11 cellular contexts compared by ENCODE assay signal in the genomic region with DNA sequence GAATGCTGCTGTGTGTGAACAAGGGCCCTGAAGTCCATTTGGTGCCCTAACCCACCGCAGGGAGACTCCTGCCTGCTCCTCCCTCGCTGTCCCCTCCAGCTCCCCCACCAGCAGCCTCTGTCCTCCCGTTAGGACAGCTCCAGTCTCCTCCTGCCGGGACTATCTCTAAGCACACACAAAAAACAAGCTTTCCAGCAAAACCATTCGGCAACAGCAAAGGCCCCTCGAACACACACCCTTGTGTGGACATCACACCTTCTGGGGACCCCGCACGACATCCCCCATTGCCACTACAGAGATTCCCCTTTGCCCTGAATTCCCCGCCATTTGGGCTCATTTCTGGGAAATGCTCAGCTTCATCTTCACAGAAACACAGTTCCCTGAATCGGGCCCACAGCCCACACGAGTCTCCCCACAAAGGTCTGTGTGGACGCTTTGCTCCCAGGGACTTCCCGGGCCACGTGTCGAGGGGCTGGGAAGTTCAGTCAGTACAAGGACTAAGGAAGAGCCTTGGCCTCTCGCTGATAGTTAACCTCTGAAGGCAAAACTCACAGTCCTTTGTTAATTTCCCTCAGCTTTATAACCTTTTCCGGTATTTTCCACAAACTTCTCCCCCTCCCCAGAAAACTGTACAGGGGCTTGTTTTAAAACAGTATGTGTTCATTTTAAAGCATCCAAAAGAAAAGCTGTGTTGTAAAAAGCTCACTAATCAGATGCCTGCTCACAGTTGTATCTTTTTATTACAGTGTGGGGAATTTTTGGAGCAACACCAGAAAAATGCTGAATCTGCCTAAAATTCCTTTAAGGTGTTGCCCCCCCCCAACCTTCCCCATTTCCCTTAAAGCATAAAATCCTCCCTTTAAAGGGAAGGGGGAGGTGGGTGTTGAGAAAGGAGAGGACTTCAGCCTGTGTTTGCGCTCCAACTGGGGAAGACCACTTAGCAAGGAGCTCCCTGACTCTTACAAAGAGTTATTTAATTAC. TPM values are rescaled to one million over a fixed set of nuclear protein-coding genes. Genes with fewer than 3 reads are reported as not detected.
DNase-seq lines count a peak whose midpoint lies in the region; ATAC-seq, FAIRE-seq and TF ChIP-seq lines count a peak whose summit lies in the region.
"Had no signal": no experiment of that assay in that cellular context is flagged by ENCODE, and none has a peak within 500 bp of the region (broad histone marks: within the 10 kb centered on the region; RNA-seq: fewer than 3 reads in every experiment).

No MANE protein-coding gene starts in this region.

- H3K9me3 Mint-ChIP-seq in type B pancreatic cell, result no peaks in the 10 kb centered on the region

- H3K4me2 ChIP-seq in GM12878 (ENCODE audit: control insufficient read depth, insufficient read depth), result peak overlapping the region; percentile 89

- H3K36me3 Mint-ChIP-seq in type B pancreatic cell, result peaks cover 19% of the 10 kb centered on the region

- peaks cover 80% of the 10 kb centered on the region for H3K79me2 ChIP-seq in GM12878 (ENCODE audit: control insufficient read depth, insufficient read depth, low read length)

- H3K27ac Mint-ChIP-seq in type B pancreatic cell, result peak overlapping the region; percentile 29

- TF ChIP-seq CTCF in cardiac muscle cell (IDR thresholded peaks at IDR 0.05; ENCODE audit: low read depth, low read length) (peak; percentile 5), GM12878 (IDR thresholded peaks at IDR 0.05 in 2 of 3, conservative IDR thresholded peaks at IDR 0.05 in 1 of 3; ENCODE audit: control insufficient read depth in 2 of 3, extremely low read depth in 1 of 3, insufficient read depth in 1 of 3, low read depth in 3 of 3, low read length in 3 of 3) (no peak), type B pancreatic cell (conservative IDR thresholded peaks at IDR 0.05) (no peak)

- no TSS peak for BruUV-seq in GM12878 (replicated peaks; lab: Mats Ljungman, UMichigan)

- peak overlapping the region; percentile 64 for H3K9ac ChIP-seq in GM12878 (ENCODE audit: control insufficient read depth, insufficient read depth, low read length)

- peaks cover 55% of the 10 kb centered on the region for H3K4me1 ChIP-seq in cardiac muscle cell (ENCODE audit: low read depth)
- H3K4me1 ChIP-seq in GM12878 (ENCODE audit: control insufficient read depth, insufficient read depth, low read length), result peaks cover 56% of the 10 kb centered on the region
- peaks cover 83% of the 10 kb centered on the region for H3K4me1 ChIP-seq in mesodermal cell (ENCODE audit: control insufficient read depth, insufficient read depth, low read length, poor library complexity, severe bottlenecking)

- H3K9me3 ChIP-seq in cardiac muscle cell (ENCODE audit: low read depth), result no peaks in the 10 kb centered on the region
- H3K9me3 ChIP-seq in GM12878 (replicated peaks; ENCODE audit: control insufficient read depth, insufficient read depth, low read length), result no peaks in the 10 kb centered on the region
- no peaks in the 10 kb centered on the region for H3K9me3 ChIP-seq in mesodermal cell (ENCODE audit: control insufficient read depth, low read length)

- H4K20me1 ChIP-seq in GM12878 (ENCODE audit: control insufficient read depth, insufficient read depth), result no peaks in the 10 kb centered on the region

- H3K27me3 ChIP-seq in cardiac muscle cell (no peaks in the 10 kb centered on the region), GM12878 (replicated peaks in 1 of 2; ENCODE audit: control insufficient read depth in 2 of 2, insufficient read depth in 2 of 2, low read length in 1 of 2) (no peaks in the 10 kb centered on the region)

- RAD21 ChIA-PET in GM12878 (lab: Charles Lee; ENCODE audit: unreplicated experiment), result interaction anchor here (0.9 to 2.6 kb wide), 7 partner anchors 9 to 147 kb away, joined by 3 to 15 read pairs (median 4); no protein-coding TSS in a partner anchor

- DNase-seq in cardiac muscle cell (ENCODE audit: low read depth in 1 of 2, low spot score in 1 of 2) (no peak), Right ventricle myocardium inferior (ENCODE audit: missing footprints) (no peak), GM12878 (ENCODE audit: low read depth, low spot score) (no peak), type B pancreatic cell (ENCODE audit: extremely low spot score, unreplicated experiment) (no peak), NCI-H1092 (lab: John Stamatoyannopoulos, UW) (no peak)
- DNase-seq: NCI-H510A; stimulated activated CD4-positive, alpha-beta T cell treated with anti-CD3 and anti-CD28 coated beads, Interleukin-12 subunit alpha, Interleukin-12 subunit beta, amount 100 ng/mL, for 4 hours had no signal

- H3K27ac ChIP-seq in cardiac muscle cell (peak overlapping the region; percentile 81), GM12878 (ENCODE audit: control insufficient read depth, insufficient read depth) (peak overlapping the region; percentile 84), mesodermal cell (ENCODE audit: low read depth, low read length, severe bottlenecking) (peak overlapping the region; percentile 77)

- no peak for TF ChIP-seq RAD21 in GM12878 (IDR thresholded peaks at IDR 0.05; ENCODE audit: insufficient read depth, low read depth, low read length)

- intact Hi-C loops in Right ventricle myocardium inferior (cut with DNase I), result no loop called here
- intact Hi-C loops in GM12878 (cut with micrococcal nuclease; ENCODE audit: unreplicated experiment), result no loop called here

- H3K4me3 Mint-ChIP-seq in type B pancreatic cell, result peak overlapping the region; percentile 61

- peak overlapping the region; percentile 1; the same call in 1 of the 2 replicates for H2AFZ ChIP-seq in GM12878 (ENCODE audit: control insufficient read depth, low read depth, low read length)

- H3K36me3 ChIP-seq in cardiac muscle cell, result peaks cover 10% of the 10 kb centered on the region
- peaks cover 5 to 33% of the 10 kb centered on the region in 2 experiments; a peak in 3 of 4 replicates for H3K36me3 ChIP-seq in GM12878 (ENCODE audit: control insufficient read depth in 2 of 2, insufficient read depth in 2 of 2, low read length in 1 of 2)
- H3K36me3 ChIP-seq in mesodermal cell (ENCODE audit: control insufficient read depth, insufficient read depth, low read length), result peaks cover 91% of the 10 kb centered on the region

- SMC1A ChIA-PET in GM12878 (lab: Charles Lee; ENCODE audit: uncharacterized antibody, unreplicated experiment), result interaction anchor here (0.6 to 4.1 kb wide), 14 partner anchors 9 to 238 kb away, joined by 3 to 35 read pairs (median 4); no protein-coding TSS in a partner anchor

- peaks cover 73% of the 10 kb centered on the region for H3K4me1 Mint-ChIP-seq in type B pancreatic cell (ENCODE audit: unreplicated experiment)

- TF ChIP-seq EP300 in GM12878 (IDR thresholded peaks at IDR 0.05; ENCODE audit: borderline replicate concordance in 1 of 2, control insufficient read depth in 1 of 2, low read depth in 2 of 2, low read length in 2 of 2), result no peak

- TF ChIP-seq POLR2A in GM12878 (IDR thresholded peaks at IDR 0.05; ENCODE audit: low read depth, low read length), result no peak

- H3K4me3 ChIP-seq in cardiac muscle cell (no peak overlapping the region), GM12878 (peak overlapping the region; percentile 51; the same call in 1 of the 2 replicates), mesodermal cell (ENCODE audit: extremely low read depth, insufficient read depth, low read length, poor library complexity, severe bottlenecking) (no peak overlapping the region)

- POLR2A ChIA-PET in GM12878 (lab: Charles Lee), result interaction anchor here (0.7 to 1.7 kb wide), 4 partner anchors 22 to 140 kb away, joined by 3 to 5 read pairs (median 4); no protein-coding TSS in a partner anchor

- 18% methylated on average over 18 of the region's 18 CpGs for WGBS in GM12878 (ENCODE audit: insufficient coverage, insufficient replicate concordance, low lambda C conversion rate, missing lambda C conversion rate)
- WGBS in mesodermal cell (ENCODE audit: insufficient coverage in 2 of 2), 2 experiments, result 82% methylated on average over 15 of the region's 18 CpGs

- CTCF ChIA-PET in GM12878 (lab: Yijun Ruan, JAX), result interaction anchor here (0.8 to 1.5 kb wide), 10 partner anchors 12 to 214 kb away, joined by 3 to 5 read pairs (median 3); no protein-coding TSS in a partner anchor

- H3K27me3 Mint-ChIP-seq in type B pancreatic cell, result no peaks in the 10 kb centered on the region

- no peak for FAIRE-seq in GM12878 (lab: Jason Lieb, UNC)

- ATAC-seq in Right ventricle myocardium inferior, result no peak
- ATAC-seq in GM12878, result no peak
- no peak for ATAC-seq in HG02852 (IDR thresholded peaks at IDR 0.05; ENCODE audit: unreplicated experiment)
- ATAC-seq in GM19452 (IDR thresholded peaks at IDR 0.05; ENCODE audit: unreplicated experiment), result no peak
- ATAC-seq: HCT116 had no signal

- in situ Hi-C loops in GM12878 (cut with MboI), result loop anchor here (25.0 kb wide), 1 partner anchor 1362 kb away; a partner anchor contains a TSS

RNA-seq across cellular contexts. Expression of a gene that starts 25.9 kb away (rescaled TPM):
- 93.1 and 129 TPM in 2 replicates for total RNA-seq in cardiac muscle cell
- 60.1 and 80.8 TPM in 2 replicates for polyA plus RNA-seq in cardiac muscle cell
- 12.0 TPM for total RNA-seq in Right ventricle myocardium inferior
- total RNA-seq in GM12878 (2013; cell fraction: nucleolus; rRNA removed), result 36.4 and 43.3 TPM in 2 replicates
- total RNA-seq in GM12878 (2014; rRNA removed), result 11.7 and 14.8 TPM in 2 replicates
- total RNA-seq in GM12878 (2014; rRNA removed; fragmentation: Illumina TruSeq; extraction: Trizol), result 8.4 and 10.3 TPM in 2 replicates
- 13.1 and 14.1 TPM in 2 replicates for total RNA-seq in GM12878 (2021)
- 2.7 TPM for polyA plus RNA-seq in GM12878 (2011; ENCODE audit: low read depth)
- polyA plus RNA-seq in GM12878 (2011; rRNA removed), result 19.0 and 22.5 TPM in 2 replicates
- 24.3 and 24.7 TPM in 2 replicates for polyA plus RNA-seq in GM12878 (2011; cell fraction: cytosol; rRNA removed)
- 34.6 and 47.7 TPM in 2 replicates for polyA plus RNA-seq in GM12878 (2011; cell fraction: nucleus; rRNA removed)
- 7.3 and 8.5 TPM in 2 replicates for polyA plus RNA-seq in GM12878 (2012)
- polyA plus RNA-seq in GM12878 (2014; fragmentation: Illumina TruSeq; extraction: Trizol), result 4.3 and 6.4 TPM in 2 replicates
- polyA plus RNA-seq in GM12878 (2014; fragmentation: Nextera tagmentation; extraction: Ambion mirVana), result 1 to 10 TPM; 1.3 to 1.8 TPM
- 8.6 and 9.7 TPM in 2 replicates for polyA plus RNA-seq in GM12878 (2014; rRNA removed)
- 1 to 10 TPM; 2.0 to 3.8 TPM for polyA plus RNA-seq in GM12878 (2016; fragmentation: Nextera tagmentation; extraction: Ambion mirVana)
- 28.1 and 47.6 TPM in 2 replicates for polyA minus RNA-seq in GM12878 (2011; rRNA and poly(A)+ RNA removed)
- 16.8 and 23.7 TPM in 2 replicates for polyA minus RNA-seq in GM12878 (2011; cell fraction: cytosol; rRNA and poly(A)+ RNA removed)
- 23.5 and 38.0 TPM in 2 replicates for polyA minus RNA-seq in GM12878 (2011; cell fraction: nucleus; rRNA and poly(A)+ RNA removed)
- 45.1 TPM for polyA plus RNA-seq in mesodermal cell (2013, experiment 1 of 2)
- polyA plus RNA-seq in mesodermal cell (2013, experiment 2 of 2), result 42.8 TPM
- total RNA-seq in type B pancreatic cell (ENCODE audit: low replicate concordance), result 17.8 and 30.9 TPM in 2 replicates
